Comparison of ENCODE assay signal across 1 cellular context in genomic region chr5:10532421-10532820, GRCh38.
TF ChIP-seq lines count a peak whose summit lies in the region.

No MANE protein-coding gene starts in this region.

TF ChIP-seq in IMR-90, 13 proteins besides CTCF, POLR2A, EP300 and RAD21:
- TF ChIP-seq RFX5 (IDR thresholded peaks at IDR 0.05; ENCODE audit: low read depth, low read length) (no peak), SMC3 (IDR thresholded peaks at IDR 0.05; ENCODE audit: low read depth, low read length) (no peak), BHLHE40 (IDR thresholded peaks at IDR 0.05; ENCODE audit: low read depth, low read length) (no peak), MAFK (IDR thresholded peaks at IDR 0.05; ENCODE audit: low read depth, low read length) (no peak), NFE2L2 (IDR thresholded peaks at IDR 0.05; ENCODE audit: low read depth, low read length) (no peak)
